ENCODE assay signal across 25 cellular contexts in the genomic region with DNA sequence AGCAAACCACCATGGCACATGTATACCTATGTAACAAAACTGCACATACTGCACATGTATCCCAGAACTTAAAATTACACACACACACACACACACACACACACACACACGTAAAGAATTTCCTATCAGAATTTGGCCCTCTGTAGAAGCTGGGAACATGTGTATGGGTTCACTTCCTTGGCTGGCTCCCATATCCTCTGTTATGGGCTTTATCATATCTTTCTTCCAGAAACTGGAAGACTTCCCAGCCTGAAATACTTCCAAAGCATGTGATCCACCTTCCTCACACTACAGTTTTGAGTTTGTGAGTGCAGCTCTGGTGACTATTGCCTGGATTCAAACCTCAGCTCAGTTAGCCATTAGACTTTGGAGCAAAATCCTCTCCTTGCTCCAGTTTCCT.
DNase-seq lines count a peak whose midpoint lies in the region; ATAC-seq, FAIRE-seq and TF ChIP-seq lines count a peak whose summit lies in the region.
"Had no signal": no experiment of that assay in that cellular context is flagged by ENCODE, and none has a peak within 500 bp of the region (broad histone marks: within the 10 kb centered on the region; RNA-seq: fewer than 3 reads in every experiment).

No MANE protein-coding gene starts in this region.

- DNase-seq in right lobe of liver, result no peak
- no peak for DNase-seq in HepG2 (ENCODE audit: low spot score)
- DNase-seq in fibroblast of peridontal ligament (ENCODE audit: extremely low read depth), result peak; percentile 4
- no peak for DNase-seq in left lobe of liver (ENCODE audit: low spot score)
- DNase-seq in frontal cortex (ENCODE audit: low spot score in 2 of 2), result no peak
- no peak for DNase-seq in NOMO-1 (lab: John Stamatoyannopoulos, UW; ENCODE audit: unreplicated experiment in 2 of 2)
- no peak for DNase-seq in DMS79 treated with DMSO at 0.1 percent for 48 hours (lab: John Stamatoyannopoulos, UW)
- DNase-seq in caudate nucleus (lab: John Stamatoyannopoulos, UW), result no peak
- DNase-seq: activated CD4-positive, alpha-beta T cell treated with anti-CD3 and anti-CD28 coated beads, Interleukin-2, amount 10 ng/mL, durations not matched to agents 24 days and 14 days; activated effector memory CD4-positive, alpha-beta T cell treated with anti-CD3 and anti-CD28 coated beads, Interleukin-2, amount 50 U/mL, for 16 hours; activated T-cell treated with anti-CD3 and anti-CD28 coated beads, Interleukin-2, amount 50 U/mL, for 24 hours; aorta; Calu3; central memory CD4-positive, alpha-beta T cell; DND-41; endodermal cell; Karpas-422; NCI-H446 treated with DMSO at 0.1 percent for 48 hours; NCI-H82; RPMI8226; stimulated activated CD4-positive, alpha-beta T cell treated with anti-CD3 and anti-CD28 coated beads, Interleukin-15, amount 100 ng/mL, for 24 hours; stimulated activated CD4-positive, alpha-beta T cell treated with anti-CD3 and anti-CD28 coated beads, Interleukin-4, amount 100 ng/mL, for 4 hours had no signal

- POLR2A ChIA-PET in HepG2 (lab: Yijun Ruan, JAX), result no interaction called here

- H3K4me1 ChIP-seq in right lobe of liver, result no peaks in the 10 kb centered on the region
- no peaks in the 10 kb centered on the region for H3K4me1 ChIP-seq in HepG2 (ENCODE audit: insufficient read depth, low read length)

- intact Hi-C loops in right lobe of liver (cut with DNase I) (no loop called here), HepG2 (cut with micrococcal nuclease; ENCODE audit: unreplicated experiment) (no loop called here)

- WGBS in right lobe of liver (ENCODE audit: insufficient coverage, low coverage, low lambda C conversion rate, missing lambda C conversion rate), result 18% methylated on average over 1 of the region's 1 CpG
- 5% methylated on average over 1 of the region's 1 CpG for WGBS in HepG2 (ENCODE audit: low lambda C conversion rate)

- H3K27ac ChIP-seq in right lobe of liver (no peak overlapping the region), HepG2 (ENCODE audit: extremely low read length, insufficient read depth, low read length) (no peak overlapping the region), caudate nucleus (ENCODE audit: low read depth, low read length) (no peak overlapping the region)

- H3K4me2 ChIP-seq in HepG2 (ENCODE audit: low read depth, low read length), result no peak overlapping the region

- CTCF ChIA-PET in HepG2 (lab: Yijun Ruan, JAX; ENCODE audit: low intra/inter-chr PET ratio, low total read pairs), result no interaction called here

- no peak overlapping the region for H3K4me3 ChIP-seq in right lobe of liver
- no peak overlapping the region for H3K4me3 ChIP-seq in HepG2 (replicated peaks in 1 of 3; ENCODE audit: insufficient read depth in 1 of 3, low read depth in 2 of 3, low read length in 3 of 3)

- FAIRE-seq in HepG2 (lab: Jason Lieb, UNC) (no peak), frontal cortex (lab: Jason Lieb, UNC) (no peak)
- FAIRE-seq: A204.1, islet of Langerhans had no signal

- H3K9me3 ChIP-seq in right lobe of liver, result no peaks in the 10 kb centered on the region
- no peaks in the 10 kb centered on the region for H3K9me3 ChIP-seq in HepG2 (ENCODE audit: low read length)

- BruUV-seq in HepG2 (replicated peaks; lab: Mats Ljungman, UMichigan), result no TSS peak

- TF ChIP-seq POLR2A in right lobe of liver (IDR thresholded peaks at IDR 0.05), result no peak
- TF ChIP-seq POLR2A in HepG2 (IDR thresholded peaks at IDR 0.05; ENCODE audit: insufficient read depth in 1 of 2, low read depth in 2 of 2, low read length in 2 of 2), result no peak

- no peaks in the 10 kb centered on the region for H3K79me2 ChIP-seq in HepG2 (ENCODE audit: insufficient read depth, low read length)

- TF ChIP-seq CTCF in right lobe of liver (IDR thresholded peaks at IDR 0.05) (no peak), HepG2 (CRISPR knock-in tag; IDR thresholded peaks at IDR 0.05) (no peak)

- ATAC-seq in right lobe of liver, result peak; percentile 56 to 79 (median 72)
- no peak for ATAC-seq in HepG2
- ATAC-seq in left lobe of liver, result peak; percentile 59
- ATAC-seq: HCT116 had no signal

- H3K27me3 ChIP-seq in right lobe of liver (no peaks in the 10 kb centered on the region), HepG2 (ENCODE audit: control insufficient read depth in 1 of 2, insufficient read depth in 2 of 2, low read length in 2 of 2) (peaks cover 2 to 26% of the 10 kb centered on the region in 2 experiments; a peak in 4 of 5 replicates)

- H3K9ac ChIP-seq in HepG2 (ENCODE audit: insufficient read depth, low read depth, low read length), result no peak overlapping the region

- no peak for TF ChIP-seq EP300 in HepG2 (IDR thresholded peaks at IDR 0.05; ENCODE audit: low read depth in 2 of 2, low read length in 2 of 2)
- TF ChIP-seq EP300 in HepG2 (CRISPR knock-in tag; IDR thresholded peaks at IDR 0.05; ENCODE audit: borderline replicate concordance), result no peak

- no peak overlapping the region for H2AFZ ChIP-seq in HepG2 (ENCODE audit: low read length)

- no peaks in the 10 kb centered on the region for H4K20me1 ChIP-seq in HepG2 (ENCODE audit: insufficient read depth, low read length)

- no peak for TF ChIP-seq RAD21 in HepG2 (CRISPR knock-in tag; IDR thresholded peaks at IDR 0.05)

- H3K36me3 ChIP-seq in right lobe of liver (no peaks in the 10 kb centered on the region), HepG2 (replicated peaks in 1 of 2; ENCODE audit: control insufficient read depth in 1 of 2, insufficient read depth in 2 of 2, low read length in 2 of 2) (no peaks in the 10 kb centered on the region)

- in situ Hi-C loops in HepG2 (cut with HindIII; ENCODE audit: extremely low pct_ligation_motif_present, low pct_unique_long_range_greater_than_20kb), result no loop called here

TF ChIP-seq in HepG2, 621 proteins besides CTCF, POLR2A, EP300 and RAD21:
- TF ChIP-seq JUNB (CRISPR knock-in tag; IDR thresholded peaks at IDR 0.05; ENCODE audit: borderline replicate concordance) (no peak), SPEN (CRISPR knock-in tag; IDR thresholded peaks at IDR 0.05; ENCODE audit: low read depth) (no peak), HNRNPLL (IDR thresholded peaks at IDR 0.05; ENCODE audit: low read depth, low read length, poor library complexity, severe bottlenecking) (no peak), MAFF (IDR thresholded peaks at IDR 0.05; ENCODE audit: low read depth, low read length) (no peak), PHB2 (IDR thresholded peaks at IDR 0.05; ENCODE audit: partially characterized antibody) (no peak), ZNF749 (CRISPR knock-in tag; IDR thresholded peaks at IDR 0.05; ENCODE audit: borderline replicate concordance) (no peak), POGZ (CRISPR knock-in tag; IDR thresholded peaks at IDR 0.05) (no peak)
- TF ChIP-seq, protein P1, sequence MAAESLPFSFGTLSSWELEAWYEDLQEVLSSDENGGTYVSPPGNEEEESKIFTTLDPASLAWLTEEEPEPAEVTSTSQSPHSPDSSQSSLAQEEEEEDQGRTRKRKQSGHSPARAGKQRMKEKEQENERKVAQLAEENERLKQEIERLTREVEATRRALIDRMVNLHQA (CRISPR knock-in tag; IDR thresholded peaks at IDR 0.05), result no peak
